ENCODE assay signal across 12 cellular contexts in genomic region chr18:75226956-75227316, GRCh38. TPM values are rescaled to one million over a fixed set of nuclear protein-coding genes. Genes with fewer than 3 reads are reported as not detected.
DNase-seq lines count a peak whose midpoint lies in the region; ATAC-seq, FAIRE-seq and TF ChIP-seq lines count a peak whose summit lies in the region.
"Had no signal": no experiment of that assay in that cellular context is flagged by ENCODE, and none has a peak within 500 bp of the region (broad histone marks: within the 10 kb centered on the region; RNA-seq: fewer than 3 reads in every experiment).

No MANE protein-coding gene starts in this region.

- no peak overlapping the region for H2AFZ ChIP-seq in mesenchymal stem cell (ENCODE audit: low read depth, low read length)

- H3K23ac ChIP-seq in mesenchymal stem cell (ENCODE audit: low read length in 2 of 2) = no peak overlapping the region

- H3K9me3 ChIP-seq in mesenchymal stem cell (ENCODE audit: control insufficient read depth, low read length) (no peaks in the 10 kb centered on the region), stomach smooth muscle (ENCODE audit: control insufficient read depth in 2 of 2, low read length in 2 of 2) (no peaks in the 10 kb centered on the region)
- H3K9me3 ChIP-seq: pancreas had no signal

- no peak overlapping the region for H2BK15ac ChIP-seq in mesenchymal stem cell (ENCODE audit: low read depth, poor library complexity, severe bottlenecking)

- H2AK5ac ChIP-seq in mesenchymal stem cell (ENCODE audit: low read length, severe bottlenecking) = no peak overlapping the region

- H3K4me1 Mint-ChIP-seq in dendritic cell treated with granulocyte-macrophage colony-stimulating factor and Interleukin-4, amounts not matched to agents 40 ng/mL and 50 ng/mL, for 4 days (ENCODE audit: low read depth) = peaks cover 47% of the 10 kb centered on the region

- ATAC-seq in HG02610 (IDR thresholded peaks at IDR 0.05; ENCODE audit: unreplicated experiment) (peak; percentile 4), HG02759 (IDR thresholded peaks at IDR 0.05; ENCODE audit: unreplicated experiment) (no peak), GM18519 (IDR thresholded peaks at IDR 0.05; ENCODE audit: low FRiP score, unreplicated experiment) (no peak)

- H2BK12ac ChIP-seq in mesenchymal stem cell (ENCODE audit: low read length in 2 of 2) = peak overlapping the region in 1 of 2 experiments; percentile 28

- H3K9me3 Mint-ChIP-seq in dendritic cell treated with granulocyte-macrophage colony-stimulating factor and Interleukin-4, amounts not matched to agents 40 ng/mL and 50 ng/mL, for 4 days = no peaks in the 10 kb centered on the region

- no peak for FAIRE-seq in D721Med (lab: Jason Lieb, UNC)
- FAIRE-seq: pancreas had no signal

- TF ChIP-seq CTCF in D721Med (IDR thresholded peaks at IDR 0.05; ENCODE audit: insufficient read depth, missing control alignments) = no peak

- H3K4me2 ChIP-seq in mesenchymal stem cell (ENCODE audit: low read length, poor library complexity, severe bottlenecking) = peak overlapping the region; percentile 90

- H3K4me3 Mint-ChIP-seq in dendritic cell treated with granulocyte-macrophage colony-stimulating factor and Interleukin-4, amounts not matched to agents 40 ng/mL and 50 ng/mL, for 4 days = no peak overlapping the region

- no peak overlapping the region for H2BK5ac ChIP-seq in mesenchymal stem cell (ENCODE audit: low read depth, low read length, poor library complexity, severe bottlenecking)

- 61% methylated on average over 3 of the region's 5 CpGs for WGBS in mesenchymal stem cell

- H3K4me1 ChIP-seq in mesenchymal stem cell (ENCODE audit: control insufficient read depth, insufficient read depth, low read depth, low read length) (peaks cover 8% of the 10 kb centered on the region), stomach smooth muscle (ENCODE audit: control insufficient read depth, insufficient read depth, low read length) (peaks cover 64% of the 10 kb centered on the region)

- peak overlapping the region; percentile 20 for H3K27ac Mint-ChIP-seq in dendritic cell treated with granulocyte-macrophage colony-stimulating factor and Interleukin-4, amounts not matched to agents 40 ng/mL and 50 ng/mL, for 4 days

- H4K91ac ChIP-seq in mesenchymal stem cell (ENCODE audit: low read length) = peak overlapping the region; percentile 11

- H3K36me3 ChIP-seq in mesenchymal stem cell (ENCODE audit: control insufficient read depth in 1 of 2, insufficient read depth in 2 of 2, low read depth in 1 of 2, low read length in 2 of 2) (peaks cover 0 to 4% of the 10 kb centered on the region in 2 experiments), stomach smooth muscle (ENCODE audit: control insufficient read depth in 2 of 2, insufficient read depth in 2 of 2, low read length in 2 of 2) (peaks cover 0 to 3% of the 10 kb centered on the region in 2 donors)
- H3K36me3 ChIP-seq: pancreas had no signal

- H2BK120ac ChIP-seq in mesenchymal stem cell (ENCODE audit: low read depth, low read length) = peak overlapping the region; percentile 15

- intact Hi-C loops in dendritic cell treated with granulocyte-macrophage colony-stimulating factor and Interleukin-4, amounts not matched to agents 40 ng/mL and 50 ng/mL, for 4 days (cut with micrococcal nuclease) = no loop called here

- H3K36me3 Mint-ChIP-seq in dendritic cell treated with granulocyte-macrophage colony-stimulating factor and Interleukin-4, amounts not matched to agents 40 ng/mL and 50 ng/mL, for 4 days (ENCODE audit: low read depth) = no peaks in the 10 kb centered on the region

- H3K79me1 ChIP-seq in mesenchymal stem cell (replicated peaks; ENCODE audit: low read length, poor library complexity, severe bottlenecking) = peaks cover 33% of the 10 kb centered on the region

- no peak overlapping the region for H3K4ac ChIP-seq in mesenchymal stem cell (ENCODE audit: low read depth in 1 of 2, low read length in 2 of 2)

- H3K27me3 ChIP-seq in mesenchymal stem cell (ENCODE audit: control insufficient read depth in 1 of 2, insufficient read depth in 1 of 2, low read length in 2 of 2) (no peaks in the 10 kb centered on the region), stomach smooth muscle (ENCODE audit: control insufficient read depth in 1 of 2, insufficient read depth in 2 of 2, low read length in 2 of 2) (no peaks in the 10 kb centered on the region)
- H3K27me3 ChIP-seq: pancreas had no signal

- H3K9ac ChIP-seq in mesenchymal stem cell (ENCODE audit: low read length) = peak overlapping the region; percentile 71
- peak overlapping the region; percentile 43 to 51 for H3K9ac ChIP-seq in stomach smooth muscle (ENCODE audit: low read length in 2 of 2)

- H3K4me3 ChIP-seq in mesenchymal stem cell (ENCODE audit: insufficient read depth in 1 of 2, low read depth in 1 of 2, low read length in 2 of 2) = peak overlapping the region in 1 of 2 experiments; percentile 72
- H3K4me3 ChIP-seq in stomach smooth muscle (ENCODE audit: low read length in 2 of 2) = peak overlapping the region; percentile 33 to 69

- no peak overlapping the region for H3K18ac ChIP-seq in mesenchymal stem cell (ENCODE audit: low read depth in 1 of 2, low read length in 2 of 2)

- H3K27ac ChIP-seq in mesenchymal stem cell (ENCODE audit: low read length, poor library complexity, severe bottlenecking) = no peak overlapping the region
- H3K27ac ChIP-seq in stomach smooth muscle (ENCODE audit: low read length) = peak overlapping the region; percentile 66

- no peak overlapping the region for H3K14ac ChIP-seq in mesenchymal stem cell (ENCODE audit: low read length in 2 of 2)

- no peak for DNase-seq in mesenchymal stem cell
- DNase-seq in NK-92 treated with Interleukin-12 subunit alpha and Interleukin-12 subunit beta, amount 100 ng/mL, for 24 hours (lab: John Stamatoyannopoulos, UW) = no peak
- DNase-seq in D721Med (ENCODE audit: insufficient read length, low spot score) = no peak
- DNase-seq: activated CD8-positive, alpha-beta memory T cell treated with anti-CD3 and anti-CD28 coated beads for 24 hours; DND-41; NCI-H526 treated with DMSO at 0.1 percent for 48 hours; pancreas had no signal

- no peaks in the 10 kb centered on the region for H3K27me3 Mint-ChIP-seq in dendritic cell treated with granulocyte-macrophage colony-stimulating factor and Interleukin-4, amounts not matched to agents 40 ng/mL and 50 ng/mL, for 4 days

- peak overlapping the region; percentile 32 for H4K8ac ChIP-seq in mesenchymal stem cell (ENCODE audit: low read length)

RNA-seq across cellular contexts. Expression of gene TSHZ1, which starts 16.3 kb away (rescaled TPM):
- polyA plus RNA-seq in mesenchymal stem cell (2013, experiment 1 of 2) = 4.9 TPM
- polyA plus RNA-seq in mesenchymal stem cell (2013, experiment 2 of 2) = 4.4 TPM

RNA-seq across cellular contexts. Expression of gene PTGR3, which starts 18.0 kb away (rescaled TPM):
- polyA plus RNA-seq in mesenchymal stem cell (2013, experiment 1 of 2) = 4.5 TPM
- polyA plus RNA-seq in mesenchymal stem cell (2013, experiment 2 of 2) = 4.7 TPM
